Comparison of ENCODE assay signal across 8 cellular contexts in genomic region chrX:11908371-11908770, GRCh38.
DNase-seq lines count a peak whose midpoint lies in the region; ATAC-seq, FAIRE-seq and TF ChIP-seq lines count a peak whose summit lies in the region.

No MANE protein-coding gene starts in this region.

- no peak overlapping the region for H3K4me3 Mint-ChIP-seq in activated T-cell treated with anti-CD3 and anti-CD28 coated beads, Interleukin-2, amount 50 U/mL, for 24 hours
- H3K4me3 Mint-ChIP-seq in astrocyte (ENCODE audit: unreplicated experiment), result no peak overlapping the region

- POLR2A ChIA-PET in HCT116 (lab: Charles Lee), result no interaction called here

- peak; percentile 89 for FAIRE-seq in astrocyte (lab: Jason Lieb, UNC)

- H3K4me3 ChIP-seq in HCT116 (replicated peaks in 1 of 2; ENCODE audit: low read depth in 1 of 2, low read length in 2 of 2) (no peak overlapping the region), NB4 (ENCODE audit: low read depth, low read length) (no peak overlapping the region), astrocyte (ENCODE audit: insufficient read depth, low read depth, low read length) (no peak overlapping the region), prostate gland (no peak overlapping the region)

- TF ChIP-seq CTCF in HCT116 (IDR thresholded peaks at IDR 0.05 in 2 of 3, conservative IDR thresholded peaks at IDR 0.05 in 1 of 3; ENCODE audit: borderline replicate concordance in 1 of 3, insufficient read depth in 1 of 3, low read depth in 2 of 3, low read length in 2 of 3) (peak in 2 of 3 experiments; percentile 37 to 43; a peak in 3 of 6 replicates), NB4 (IDR thresholded peaks at IDR 0.05; ENCODE audit: low read depth, low read length) (peak; percentile 43), astrocyte (IDR thresholded peaks at IDR 0.05; ENCODE audit: insufficient read depth, low read depth, low read length) (peak; percentile 26), prostate gland (IDR thresholded peaks at IDR 0.05) (peak in 3 of 4 experiments; percentile 13 to 20 (median 20))

- H2AFZ ChIP-seq in HCT116 (ENCODE audit: low read depth, low read length, poor library complexity, severe bottlenecking), result no peak overlapping the region
- no peak overlapping the region for H2AFZ ChIP-seq in astrocyte (ENCODE audit: low read depth, low read length)

- H3K9me2 ChIP-seq in HCT116 (ENCODE audit: insufficient read depth), result no peaks in the 10 kb centered on the region

- H3K79me2 ChIP-seq in HCT116 (ENCODE audit: insufficient read depth, low read length) (no peaks in the 10 kb centered on the region), astrocyte (ENCODE audit: insufficient read depth, low read length) (no peaks in the 10 kb centered on the region)

- H3K27me3 ChIP-seq in HCT116 (ENCODE audit: insufficient read depth, low read length) (no peaks in the 10 kb centered on the region), astrocyte (ENCODE audit: insufficient read depth, low read length) (no peaks in the 10 kb centered on the region), prostate gland (replicated peaks; ENCODE audit: insufficient read depth) (no peaks in the 10 kb centered on the region)

- no peaks in the 10 kb centered on the region for H3K9me3 ChIP-seq in HCT116 (ENCODE audit: control insufficient read depth in 1 of 2, insufficient read depth in 1 of 2, low read depth in 1 of 2, low read length in 2 of 2)
- H3K9me3 ChIP-seq in astrocyte (ENCODE audit: insufficient read depth, low read depth, low read length), result no peaks in the 10 kb centered on the region
- no peaks in the 10 kb centered on the region for H3K9me3 ChIP-seq in prostate gland

- peaks cover 10% of the 10 kb centered on the region for H3K9me3 Mint-ChIP-seq in activated T-cell treated with anti-CD3 and anti-CD28 coated beads, Interleukin-2, amount 50 U/mL, for 24 hours
- H3K9me3 Mint-ChIP-seq in astrocyte (ENCODE audit: unreplicated experiment), result peaks cover 1% of the 10 kb centered on the region

- intact Hi-C loops in HCT116 (cut with micrococcal nuclease), result no loop called here
- intact Hi-C loops in prostate gland (cut with DNase I), result no loop called here

- DNase-seq in activated T-cell treated with anti-CD3 and anti-CD28 coated beads for 24 hours (ENCODE audit: low read depth), result peak; percentile 11
- DNase-seq in activated T-cell treated with anti-CD3 and anti-CD28 coated beads, Interleukin-2, amount 50 U/mL, for 24 hours, result no peak
- no peak for DNase-seq in HCT116 (ENCODE audit: low read depth, low spot score)
- DNase-seq in NB4 (ENCODE audit: low read depth), result peak; percentile 25
- peak; percentile 15 for DNase-seq in astrocyte (ENCODE audit: low read depth)
- no peak for DNase-seq in prostate gland (ENCODE audit: low spot score)
- no peak for DNase-seq in UCSD-AML1 (lab: John Stamatoyannopoulos, UW; ENCODE audit: unreplicated experiment)

- H3K4me1 ChIP-seq in HCT116 (ENCODE audit: control insufficient read depth in 1 of 2, insufficient read depth in 2 of 2, low read length in 2 of 2), result no peaks in the 10 kb centered on the region
- no peaks in the 10 kb centered on the region for H3K4me1 ChIP-seq in astrocyte (ENCODE audit: insufficient read depth, low read length)
- H3K4me1 ChIP-seq in prostate gland (replicated peaks), result no peaks in the 10 kb centered on the region

- CTCF ChIA-PET in HCT116 (lab: Charles Lee), result no interaction called here

- no peak overlapping the region for H3K27ac Mint-ChIP-seq in activated T-cell treated with anti-CD3 and anti-CD28 coated beads, Interleukin-2, amount 50 U/mL, for 24 hours
- no peak overlapping the region for H3K27ac Mint-ChIP-seq in astrocyte (ENCODE audit: unreplicated experiment)

- H3K4me2 ChIP-seq in HCT116 (ENCODE audit: low read length), result no peak overlapping the region
- no peak overlapping the region for H3K4me2 ChIP-seq in astrocyte (ENCODE audit: low read length)

- H3K36me3 Mint-ChIP-seq in activated T-cell treated with anti-CD3 and anti-CD28 coated beads, Interleukin-2, amount 50 U/mL, for 24 hours (ENCODE audit: low read depth), result no peaks in the 10 kb centered on the region
- no peaks in the 10 kb centered on the region for H3K36me3 Mint-ChIP-seq in astrocyte (ENCODE audit: low read depth, unreplicated experiment)

- TF ChIP-seq RAD21 in HCT116 (IDR thresholded peaks at IDR 0.05; ENCODE audit: low read depth), result no peak

- no peaks in the 10 kb centered on the region for H4K20me1 ChIP-seq in HCT116 (ENCODE audit: insufficient read depth)
- H4K20me1 ChIP-seq in astrocyte (ENCODE audit: insufficient read depth, low read length), result no peaks in the 10 kb centered on the region

- BruUV-seq in HCT116 (replicated peaks; lab: Mats Ljungman, UMichigan), result no TSS peak

- H3K27ac ChIP-seq in HCT116 (ENCODE audit: low read depth, low read length) (no peak overlapping the region), astrocyte (ENCODE audit: low read depth, low read length) (no peak overlapping the region), prostate gland (no peak overlapping the region)

- peaks cover 27% of the 10 kb centered on the region for H3K27me3 Mint-ChIP-seq in activated T-cell treated with anti-CD3 and anti-CD28 coated beads, Interleukin-2, amount 50 U/mL, for 24 hours
- no peaks in the 10 kb centered on the region for H3K27me3 Mint-ChIP-seq in astrocyte (ENCODE audit: low read depth, unreplicated experiment)

- H3K36me3 ChIP-seq in HCT116 (ENCODE audit: control insufficient read depth in 1 of 2, insufficient read depth in 2 of 2, low read length in 2 of 2) (no peaks in the 10 kb centered on the region), astrocyte (ENCODE audit: insufficient read depth, low read length) (no peaks in the 10 kb centered on the region), prostate gland (no peaks in the 10 kb centered on the region)

- peaks cover 9% of the 10 kb centered on the region for H3K4me1 Mint-ChIP-seq in activated T-cell treated with anti-CD3 and anti-CD28 coated beads, Interleukin-2, amount 50 U/mL, for 24 hours (ENCODE audit: low read depth)
- H3K4me1 Mint-ChIP-seq in astrocyte (ENCODE audit: low read depth, unreplicated experiment), result peaks cover 7% of the 10 kb centered on the region

- peak; percentile 53; the same call in 1 of the 2 replicates for ATAC-seq in HCT116
- ATAC-seq in GM21528 (IDR thresholded peaks at IDR 0.05; ENCODE audit: low FRiP score, unreplicated experiment), result no peak

- H3K9ac ChIP-seq in HCT116 (ENCODE audit: low read length) (no peak overlapping the region), astrocyte (ENCODE audit: low read length) (no peak overlapping the region)

- RAD21 ChIA-PET in HCT116 (lab: Charles Lee; ENCODE audit: low non-redundant PET in 1 of 2, low total read pairs in 2 of 2, uncharacterized antibody in 2 of 2, unreplicated experiment in 2 of 2), result no interaction called here

- TF ChIP-seq POLR2A in HCT116 (IDR thresholded peaks at IDR 0.05; ENCODE audit: borderline replicate concordance, extremely low read depth, insufficient read depth, insufficient read length) (no peak), NB4 (IDR thresholded peaks at IDR 0.05; ENCODE audit: extremely low read depth, insufficient read length) (no peak), prostate gland (IDR thresholded peaks at IDR 0.05) (no peak)

- 23% methylated on average over 2 of the region's 2 CpGs for WGBS in prostate gland

TF ChIP-seq in HCT116, 20 proteins besides CTCF, POLR2A, EP300 and RAD21 (continues in another document):
- TF ChIP-seq SIN3A (IDR thresholded peaks at IDR 0.05; ENCODE audit: low read depth), result no peak
- no peak for TF ChIP-seq MAX (IDR thresholded peaks at IDR 0.05)
- TF ChIP-seq ZFX (IDR thresholded peaks at IDR 0.05), result no peak
- TF ChIP-seq TCF7L2 (IDR thresholded peaks at IDR 0.05; ENCODE audit: borderline replicate concordance, extremely low read depth, insufficient read depth, insufficient read length), result no peak
- TF ChIP-seq ELF1 (IDR thresholded peaks at IDR 0.05; ENCODE audit: borderline replicate concordance, low read depth), result no peak
- TF ChIP-seq YY1 (IDR thresholded peaks at IDR 0.05; ENCODE audit: extremely low read depth, insufficient replicate concordance, low read depth, low read length), result no peak
- no peak for TF ChIP-seq SP1 (IDR thresholded peaks at IDR 0.05; ENCODE audit: low read depth)
- TF ChIP-seq CEBPB (IDR thresholded peaks at IDR 0.05; ENCODE audit: low read depth), result no peak
- TF ChIP-seq REST (IDR thresholded peaks at IDR 0.05; ENCODE audit: low read depth), result no peak
- TF ChIP-seq POLR2AphosphoS5 (IDR thresholded peaks at IDR 0.05; ENCODE audit: low read depth, low read length), result no peak
- TF ChIP-seq CBX3 (IDR thresholded peaks at IDR 0.05; ENCODE audit: low read depth), result no peak
- no peak for TF ChIP-seq JUND (IDR thresholded peaks at IDR 0.05)
- no peak for TF ChIP-seq EGR1 (IDR thresholded peaks at IDR 0.05; ENCODE audit: low read depth)

Comparison
In these comparisons a context has a peak if more than half of its experiments do, and no peak if none do; other contexts are left out.
1. DNase-seq: peak in activated T-cell treated with anti-CD3 and anti-CD28 coated beads for 24 hours (single experiment), NB4 (single experiment) and astrocyte (single experiment); none in activated T-cell treated with anti-CD3 and anti-CD28 coated beads, Interleukin-2, amount 50 U/mL, for 24 hours (single experiment), HCT116 (single experiment), prostate gland (single experiment) and UCSD-AML1 (single experiment).
2. Peak in every context shown above with its lines, with median percentiles within 50 percentile points of each other: CTCF ChIP-seq.